In genomic region chr5:22663124-22663523, GRCh38 we compare ENCODE assay signal across 17 cellular contexts.
"Had no signal": no experiment of that assay in that cellular context is flagged by ENCODE, and none has a peak within 500 bp of the region (broad histone marks: within the 10 kb centered on the region; RNA-seq: fewer than 3 reads in every experiment).

No MANE protein-coding gene starts in this region.

- FAIRE-seq: HepG2 had no signal

- DNase-seq: IMR-90, Karpas-422, KG1, MM.1S, NCI-H1092 treated with DMSO at 0.1 percent for 48 hours, NCI-H1436, NCI-H187, NCI-H2029, NCI-H2081 treated with DMSO at 0.1 percent for 48 hours, NCI-H2171, NCI-H345, NCI-H510A treated with DMSO at 0.1 percent for 48 hours, NCI-H748 treated with DMSO at 0.1 percent for 48 hours, RPMI8226, SHP77, SW 1271 had no signal
